23 cellular contexts compared by ENCODE assay signal in the genomic region with DNA sequence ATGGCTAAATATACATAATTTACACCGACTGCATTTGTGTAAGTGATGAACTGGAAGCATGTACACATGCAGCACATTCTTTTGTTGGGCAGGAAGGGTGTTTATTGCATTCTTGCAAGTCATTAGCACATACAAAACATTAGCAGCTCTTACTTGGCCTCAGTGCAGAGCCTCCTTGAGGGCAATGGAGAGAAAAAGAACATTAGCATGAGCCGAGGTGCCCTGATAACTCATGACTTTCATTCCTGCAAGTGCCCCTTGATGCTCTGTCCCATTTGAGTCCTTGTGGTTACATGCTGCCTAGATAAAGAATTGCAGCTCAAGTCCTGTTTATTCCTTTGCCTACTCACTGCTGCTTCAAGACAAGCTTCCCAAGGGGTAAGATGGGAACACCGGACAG.
"Had no signal": no experiment of that assay in that cellular context is flagged by ENCODE, and none has a peak within 500 bp of the region (broad histone marks: within the 10 kb centered on the region; RNA-seq: fewer than 3 reads in every experiment).

No MANE protein-coding gene starts in this region.

- H3K36me3 ChIP-seq: heart right ventricle, lower lobe of right lung, neutrophil, pancreas, right lobe of liver, thyroid gland had no signal

- H3K36me3 Mint-ChIP-seq: immature natural killer cell; natural killer cell treated with Interleukin-12 subunit alpha and Interleukin-12 subunit beta and Interleukin-15 and Interleukin-18, amount 100 ng/mL, for 72 hours had no signal

- DNase-seq: cerebellar nuclear complex; cortex of kidney; effector memory CD8-positive, alpha-beta T cell; foreskin melanocyte; glutamatergic neuron; heart right ventricle; hypothalamus; immature natural killer cell; left ventricle myocardium superior; lower lobe of right lung; pancreas; right lobe of liver; small intestine; stimulated activated CD4-positive, alpha-beta T cell treated with anti-CD3 and anti-CD28 coated beads, Interleukin-15, amount 100 ng/mL, for 24 hours; stimulated activated CD4-positive, alpha-beta T cell treated with anti-CD3 and anti-CD28 coated beads, Interleukin-2, amount 100 ng/mL, for 48 hours; stimulated activated naive CD4-positive, alpha-beta T cell; stimulated activated naive CD8-positive, alpha-beta T cell treated with anti-CD3 and anti-CD28 coated beads, Interleukin-15, amount 100 ng/mL, for 72 hours; thyroid gland; trophoblast cell had no signal

- H3K4me3 Mint-ChIP-seq: effector memory CD8-positive, alpha-beta T cell; immature natural killer cell; natural killer cell treated with Interleukin-12 subunit alpha and Interleukin-12 subunit beta and Interleukin-15 and Interleukin-18, amount 100 ng/mL, for 72 hours; neural crest cell; stimulated activated naive CD8-positive, alpha-beta T cell treated with anti-CD3 and anti-CD28 coated beads, Interleukin-15, amount 100 ng/mL, for 72 hours had no signal

- H3K4me1 Mint-ChIP-seq: immature natural killer cell; neural crest cell; stimulated activated naive CD8-positive, alpha-beta T cell treated with anti-CD3 and anti-CD28 coated beads, Interleukin-15, amount 100 ng/mL, for 72 hours had no signal

- H3K4me3 ChIP-seq: heart right ventricle, lower lobe of right lung, pancreas, right lobe of liver, thyroid gland had no signal

- H3K27me3 ChIP-seq: neutrophil, pancreas, right lobe of liver, thyroid gland had no signal

- H3K9me3 ChIP-seq: heart right ventricle, lower lobe of right lung, neutrophil, pancreas, right lobe of liver, thyroid gland had no signal

- H3K27me3 Mint-ChIP-seq: effector memory CD8-positive, alpha-beta T cell; natural killer cell treated with Interleukin-12 subunit alpha and Interleukin-12 subunit beta and Interleukin-15 and Interleukin-18, amount 100 ng/mL, for 72 hours; stimulated activated naive CD8-positive, alpha-beta T cell treated with anti-CD3 and anti-CD28 coated beads, Interleukin-15, amount 100 ng/mL, for 72 hours had no signal

- H3K9me3 Mint-ChIP-seq: effector memory CD8-positive, alpha-beta T cell; natural killer cell treated with Interleukin-12 subunit alpha and Interleukin-12 subunit beta and Interleukin-15 and Interleukin-18, amount 100 ng/mL, for 72 hours; neural crest cell; stimulated activated naive CD8-positive, alpha-beta T cell treated with anti-CD3 and anti-CD28 coated beads, Interleukin-15, amount 100 ng/mL, for 72 hours had no signal

- H3K27ac Mint-ChIP-seq: effector memory CD8-positive, alpha-beta T cell; immature natural killer cell; natural killer cell treated with Interleukin-12 subunit alpha and Interleukin-12 subunit beta and Interleukin-15 and Interleukin-18, amount 100 ng/mL, for 72 hours; stimulated activated naive CD8-positive, alpha-beta T cell treated with anti-CD3 and anti-CD28 coated beads, Interleukin-15, amount 100 ng/mL, for 72 hours had no signal

- ATAC-seq: effector memory CD8-positive, alpha-beta T cell; esophagus mucosa; heart right ventricle; left ventricle myocardium superior; lower lobe of right lung; natural killer cell treated with Interleukin-12 subunit alpha and Interleukin-12 subunit beta and Interleukin-15 and Interleukin-18, amount 100 ng/mL, for 72 hours; pancreas; right lobe of liver; stimulated activated naive CD8-positive, alpha-beta T cell treated with anti-CD3 and anti-CD28 coated beads, Interleukin-15, amount 100 ng/mL, for 72 hours had no signal

- H3K27ac ChIP-seq: heart right ventricle, lower lobe of right lung, neutrophil, pancreas, right lobe of liver, thyroid gland had no signal

- H3K4me1 ChIP-seq: heart right ventricle, lower lobe of right lung, pancreas, right lobe of liver, thyroid gland had no signal
